Comparison of ENCODE assay signal across 1 cellular context in genomic region chr2:158191076-158191566, GRCh38.
TF ChIP-seq lines count a peak whose summit lies in the region.

No MANE protein-coding gene starts in this region.

TF ChIP-seq in HepG2, 621 proteins besides CTCF, POLR2A, EP300 and RAD21 (continued from another document and continues in another):
- TF ChIP-seq, protein P1, sequence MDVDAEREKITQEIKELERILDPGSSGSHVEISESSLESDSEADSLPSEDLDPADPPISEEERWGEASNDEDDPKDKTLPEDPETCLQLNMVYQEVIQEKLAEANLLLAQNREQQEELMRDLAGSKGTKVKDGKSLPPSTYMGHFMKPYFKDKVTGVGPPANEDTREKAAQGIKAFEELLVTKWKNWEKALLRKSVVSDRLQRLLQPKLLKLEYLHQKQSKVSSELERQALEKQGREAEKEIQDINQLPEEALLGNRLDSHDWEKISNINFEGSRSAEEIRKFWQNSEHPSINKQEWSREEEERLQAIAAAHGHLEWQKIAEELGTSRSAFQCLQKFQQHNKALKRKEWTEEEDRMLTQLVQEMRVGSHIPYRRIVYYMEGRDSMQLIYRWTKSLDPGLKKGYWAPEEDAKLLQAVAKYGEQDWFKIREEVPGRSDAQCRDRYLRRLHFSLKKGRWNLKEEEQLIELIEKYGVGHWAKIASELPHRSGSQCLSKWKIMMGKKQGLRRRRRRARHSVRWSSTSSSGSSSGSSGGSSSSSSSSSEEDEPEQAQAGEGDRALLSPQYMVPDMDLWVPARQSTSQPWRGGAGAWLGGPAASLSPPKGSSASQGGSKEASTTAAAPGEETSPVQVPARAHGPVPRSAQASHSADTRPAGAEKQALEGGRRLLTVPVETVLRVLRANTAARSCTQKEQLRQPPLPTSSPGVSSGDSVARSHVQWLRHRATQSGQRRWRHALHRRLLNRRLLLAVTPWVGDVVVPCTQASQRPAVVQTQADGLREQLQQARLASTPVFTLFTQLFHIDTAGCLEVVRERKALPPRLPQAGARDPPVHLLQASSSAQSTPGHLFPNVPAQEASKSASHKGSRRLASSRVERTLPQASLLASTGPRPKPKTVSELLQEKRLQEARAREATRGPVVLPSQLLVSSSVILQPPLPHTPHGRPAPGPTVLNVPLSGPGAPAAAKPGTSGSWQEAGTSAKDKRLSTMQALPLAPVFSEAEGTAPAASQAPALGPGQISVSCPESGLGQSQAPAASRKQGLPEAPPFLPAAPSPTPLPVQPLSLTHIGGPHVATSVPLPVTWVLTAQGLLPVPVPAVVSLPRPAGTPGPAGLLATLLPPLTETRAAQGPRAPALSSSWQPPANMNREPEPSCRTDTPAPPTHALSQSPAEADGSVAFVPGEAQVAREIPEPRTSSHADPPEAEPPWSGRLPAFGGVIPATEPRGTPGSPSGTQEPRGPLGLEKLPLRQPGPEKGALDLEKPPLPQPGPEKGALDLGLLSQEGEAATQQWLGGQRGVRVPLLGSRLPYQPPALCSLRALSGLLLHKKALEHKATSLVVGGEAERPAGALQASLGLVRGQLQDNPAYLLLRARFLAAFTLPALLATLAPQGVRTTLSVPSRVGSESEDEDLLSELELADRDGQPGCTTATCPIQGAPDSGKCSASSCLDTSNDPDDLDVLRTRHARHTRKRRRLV (CRISPR knock-in tag; IDR thresholded peaks at IDR 0.05), result no peak
- no peak for TF ChIP-seq ZNF382 (CRISPR knock-in tag; IDR thresholded peaks at IDR 0.05; ENCODE audit: borderline replicate concordance)
- TF ChIP-seq YEATS2 (CRISPR knock-in tag; IDR thresholded peaks at IDR 0.05; ENCODE audit: borderline replicate concordance), result no peak
- TF ChIP-seq ZBTB21 (CRISPR knock-in tag; IDR thresholded peaks at IDR 0.05), result no peak
- TF ChIP-seq SSRP1 (CRISPR knock-in tag; IDR thresholded peaks at IDR 0.05), result no peak
- TF ChIP-seq ZNF337 (CRISPR knock-in tag; IDR thresholded peaks at IDR 0.05; ENCODE audit: borderline replicate concordance, low read depth), result no peak
- no peak for TF ChIP-seq MYC (CRISPR knock-in tag; IDR thresholded peaks at IDR 0.05; ENCODE audit: borderline replicate concordance)
- no peak for TF ChIP-seq CREB1 (IDR thresholded peaks at IDR 0.05)
- TF ChIP-seq CREB1 (CRISPR knock-in tag; IDR thresholded peaks at IDR 0.05), result peak; percentile 68
- TF ChIP-seq SRSF9 (IDR thresholded peaks at IDR 0.05; ENCODE audit: borderline replicate concordance, insufficient read depth, low read depth, low read length, poor library complexity, severe bottlenecking), result no peak
- TF ChIP-seq, protein P2, sequence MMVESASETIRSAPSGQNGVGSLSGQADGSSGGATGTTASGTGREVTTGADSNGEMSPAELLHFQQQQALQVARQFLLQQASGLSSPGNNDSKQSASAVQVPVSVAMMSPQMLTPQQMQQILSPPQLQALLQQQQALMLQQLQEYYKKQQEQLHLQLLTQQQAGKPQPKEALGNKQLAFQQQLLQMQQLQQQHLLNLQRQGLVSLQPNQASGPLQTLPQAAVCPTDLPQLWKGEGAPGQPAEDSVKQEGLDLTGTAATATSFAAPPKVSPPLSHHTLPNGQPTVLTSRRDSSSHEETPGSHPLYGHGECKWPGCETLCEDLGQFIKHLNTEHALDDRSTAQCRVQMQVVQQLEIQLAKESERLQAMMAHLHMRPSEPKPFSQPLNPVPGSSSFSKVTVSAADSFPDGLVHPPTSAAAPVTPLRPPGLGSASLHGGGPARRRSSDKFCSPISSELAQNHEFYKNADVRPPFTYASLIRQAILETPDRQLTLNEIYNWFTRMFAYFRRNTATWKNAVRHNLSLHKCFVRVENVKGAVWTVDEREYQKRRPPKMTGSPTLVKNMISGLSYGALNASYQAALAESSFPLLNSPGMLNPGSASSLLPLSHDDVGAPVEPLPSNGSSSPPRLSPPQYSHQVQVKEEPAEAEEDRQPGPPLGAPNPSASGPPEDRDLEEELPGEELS (CRISPR knock-in tag; IDR thresholded peaks at IDR 0.05), result peak; percentile 88
- TF ChIP-seq NFYB (CRISPR knock-in tag; IDR thresholded peaks at IDR 0.05), result no peak
- no peak for TF ChIP-seq ZFAT (CRISPR knock-in tag; conservative IDR thresholded peaks at IDR 0.05)
- TF ChIP-seq HNRNPK (IDR thresholded peaks at IDR 0.05; ENCODE audit: low read depth, low read length, poor library complexity, severe bottlenecking), result no peak
- no peak for TF ChIP-seq ZFP62 (CRISPR knock-in tag; IDR thresholded peaks at IDR 0.05)
- TF ChIP-seq ZNF562 (CRISPR knock-in tag; IDR thresholded peaks at IDR 0.05; ENCODE audit: borderline replicate concordance), result no peak
- TF ChIP-seq SETDB1 (CRISPR knock-in tag; IDR thresholded peaks at IDR 0.05; ENCODE audit: borderline replicate concordance), result no peak
- TF ChIP-seq CBFB (CRISPR knock-in tag; IDR thresholded peaks at IDR 0.05), result 0 out of 2 replicates have a peak, but pooled peaks have one; percentile 68
- peak; percentile 36; the same call in 1 of the 2 replicates for TF ChIP-seq MYPOP (CRISPR knock-in tag; IDR thresholded peaks at IDR 0.05)
- TF ChIP-seq KLF11 (CRISPR knock-in tag; IDR thresholded peaks at IDR 0.05), result 0 out of 2 replicates have a peak, but pooled peaks have one; percentile 33
- peak; percentile 94 for TF ChIP-seq NCOA2 (CRISPR knock-in tag; IDR thresholded peaks at IDR 0.05)
- TF ChIP-seq, protein P3, sequence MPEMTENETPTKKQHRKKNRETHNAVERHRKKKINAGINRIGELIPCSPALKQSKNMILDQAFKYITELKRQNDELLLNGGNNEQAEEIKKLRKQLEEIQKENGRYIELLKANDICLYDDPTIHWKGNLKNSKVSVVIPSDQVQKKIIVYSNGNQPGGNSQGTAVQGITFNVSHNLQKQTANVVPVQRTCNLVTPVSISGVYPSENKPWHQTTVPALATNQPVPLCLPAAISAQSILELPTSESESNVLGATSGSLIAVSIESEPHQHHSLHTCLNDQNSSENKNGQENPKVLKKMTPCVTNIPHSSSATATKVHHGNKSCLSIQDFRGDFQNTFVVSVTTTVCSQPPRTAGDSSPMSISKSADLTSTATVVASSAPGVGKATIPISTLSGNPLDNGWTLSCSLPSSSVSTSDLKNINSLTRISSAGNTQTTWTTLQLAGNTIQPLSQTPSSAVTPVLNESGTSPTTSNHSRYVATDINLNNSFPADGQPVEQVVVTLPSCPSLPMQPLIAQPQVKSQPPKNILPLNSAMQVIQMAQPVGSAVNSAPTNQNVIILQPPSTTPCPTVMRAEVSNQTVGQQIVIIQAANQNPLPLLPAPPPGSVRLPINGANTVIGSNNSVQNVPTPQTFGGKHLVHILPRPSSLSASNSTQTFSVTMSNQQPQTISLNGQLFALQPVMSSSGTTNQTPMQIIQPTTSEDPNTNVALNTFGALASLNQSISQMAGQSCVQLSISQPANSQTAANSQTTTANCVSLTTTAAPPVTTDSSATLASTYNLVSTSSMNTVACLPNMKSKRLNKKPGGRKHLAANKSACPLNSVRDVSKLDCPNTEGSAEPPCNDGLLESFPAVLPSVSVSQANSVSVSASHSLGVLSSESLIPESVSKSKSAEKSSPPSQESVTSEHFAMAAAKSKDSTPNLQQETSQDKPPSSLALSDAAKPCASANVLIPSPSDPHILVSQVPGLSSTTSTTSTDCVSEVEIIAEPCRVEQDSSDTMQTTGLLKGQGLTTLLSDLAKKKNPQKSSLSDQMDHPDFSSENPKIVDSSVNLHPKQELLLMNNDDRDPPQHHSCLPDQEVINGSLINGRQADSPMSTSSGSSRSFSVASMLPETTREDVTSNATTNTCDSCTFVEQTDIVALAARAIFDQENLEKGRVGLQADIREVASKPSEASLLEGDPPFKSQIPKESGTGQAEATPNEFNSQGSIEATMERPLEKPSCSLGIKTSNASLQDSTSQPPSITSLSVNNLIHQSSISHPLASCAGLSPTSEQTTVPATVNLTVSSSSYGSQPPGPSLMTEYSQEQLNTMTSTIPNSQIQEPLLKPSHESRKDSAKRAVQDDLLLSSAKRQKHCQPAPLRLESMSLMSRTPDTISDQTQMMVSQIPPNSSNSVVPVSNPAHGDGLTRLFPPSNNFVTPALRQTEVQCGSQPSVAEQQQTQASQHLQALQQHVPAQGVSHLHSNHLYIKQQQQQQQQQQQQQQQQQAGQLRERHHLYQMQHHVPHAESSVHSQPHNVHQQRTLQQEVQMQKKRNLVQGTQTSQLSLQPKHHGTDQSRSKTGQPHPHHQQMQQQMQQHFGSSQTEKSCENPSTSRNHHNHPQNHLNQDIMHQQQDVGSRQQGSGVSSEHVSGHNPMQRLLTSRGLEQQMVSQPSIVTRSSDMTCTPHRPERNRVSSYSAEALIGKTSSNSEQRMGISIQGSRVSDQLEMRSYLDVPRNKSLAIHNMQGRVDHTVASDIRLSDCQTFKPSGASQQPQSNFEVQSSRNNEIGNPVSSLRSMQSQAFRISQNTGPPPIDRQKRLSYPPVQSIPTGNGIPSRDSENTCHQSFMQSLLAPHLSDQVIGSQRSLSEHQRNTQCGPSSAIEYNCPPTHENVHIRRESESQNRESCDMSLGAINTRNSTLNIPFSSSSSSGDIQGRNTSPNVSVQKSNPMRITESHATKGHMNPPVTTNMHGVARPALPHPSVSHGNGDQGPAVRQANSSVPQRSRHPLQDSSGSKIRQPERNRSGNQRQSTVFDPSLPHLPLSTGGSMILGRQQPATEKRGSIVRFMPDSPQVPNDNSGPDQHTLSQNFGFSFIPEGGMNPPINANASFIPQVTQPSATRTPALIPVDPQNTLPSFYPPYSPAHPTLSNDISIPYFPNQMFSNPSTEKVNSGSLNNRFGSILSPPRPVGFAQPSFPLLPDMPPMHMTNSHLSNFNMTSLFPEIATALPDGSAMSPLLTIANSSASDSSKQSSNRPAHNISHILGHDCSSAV (CRISPR knock-in tag; IDR thresholded peaks at IDR 0.05; ENCODE audit: borderline replicate concordance), result no peak
- TF ChIP-seq SATB2 (CRISPR knock-in tag; IDR thresholded peaks at IDR 0.05), result peak; percentile 78; the same call in 1 of the 2 replicates
- TF ChIP-seq, protein P4, sequence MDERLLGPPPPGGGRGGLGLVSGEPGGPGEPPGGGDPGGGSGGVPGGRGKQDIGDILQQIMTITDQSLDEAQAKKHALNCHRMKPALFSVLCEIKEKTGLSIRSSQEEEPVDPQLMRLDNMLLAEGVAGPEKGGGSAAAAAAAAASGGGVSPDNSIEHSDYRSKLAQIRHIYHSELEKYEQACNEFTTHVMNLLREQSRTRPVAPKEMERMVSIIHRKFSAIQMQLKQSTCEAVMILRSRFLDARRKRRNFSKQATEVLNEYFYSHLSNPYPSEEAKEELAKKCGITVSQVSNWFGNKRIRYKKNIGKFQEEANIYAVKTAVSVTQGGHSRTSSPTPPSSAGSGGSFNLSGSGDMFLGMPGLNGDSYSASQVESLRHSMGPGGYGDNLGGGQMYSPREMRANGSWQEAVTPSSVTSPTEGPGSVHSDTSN (CRISPR knock-in tag; IDR thresholded peaks at IDR 0.05), result no peak
- TF ChIP-seq KDM2A (CRISPR knock-in tag; IDR thresholded peaks at IDR 0.05; ENCODE audit: borderline replicate concordance, low read depth), result no peak
- no peak; the same call in 1 of the 2 replicates for TF ChIP-seq HOXA5 (CRISPR knock-in tag; IDR thresholded peaks at IDR 0.05)
- TF ChIP-seq FOXC1 (CRISPR knock-in tag; IDR thresholded peaks at IDR 0.05; ENCODE audit: borderline replicate concordance), result no peak
- TF ChIP-seq SNAPC2 (CRISPR knock-in tag; IDR thresholded peaks at IDR 0.05), result no peak
- no peak for TF ChIP-seq ZBTB4 (CRISPR knock-in tag; IDR thresholded peaks at IDR 0.05; ENCODE audit: borderline replicate concordance)
- TF ChIP-seq ZNF572 (CRISPR knock-in tag; IDR thresholded peaks at IDR 0.05), result no peak
- no peak for TF ChIP-seq ZNF251 (CRISPR knock-in tag; IDR thresholded peaks at IDR 0.05)
- TF ChIP-seq HNRNPL (IDR thresholded peaks at IDR 0.05; ENCODE audit: low read depth, low read length), result no peak
- TF ChIP-seq CBX1 (IDR thresholded peaks at IDR 0.05; ENCODE audit: low read depth), result no peak
- no peak for TF ChIP-seq ZNF160 (CRISPR knock-in tag; IDR thresholded peaks at IDR 0.05)
- no peak for TF ChIP-seq NR3C1 (CRISPR knock-in tag; IDR thresholded peaks at IDR 0.05)
- no peak for TF ChIP-seq HOXA9 (CRISPR knock-in tag; IDR thresholded peaks at IDR 0.05; ENCODE audit: borderline replicate concordance)
- peak; percentile 95 for TF ChIP-seq CREM (IDR thresholded peaks at IDR 0.05)
- TF ChIP-seq CREM (CRISPR knock-in tag; IDR thresholded peaks at IDR 0.05), result no peak
- no peak for TF ChIP-seq CAMTA2 (CRISPR knock-in tag; IDR thresholded peaks at IDR 0.05; ENCODE audit: borderline replicate concordance)
- TF ChIP-seq ZNF143 (CRISPR knock-in tag; IDR thresholded peaks at IDR 0.05), result no peak
- TF ChIP-seq MED8 (CRISPR knock-in tag; IDR thresholded peaks at IDR 0.05; ENCODE audit: insufficient replicate concordance), result no peak
- no peak for TF ChIP-seq ATF7-NPFF (CRISPR knock-in tag; IDR thresholded peaks at IDR 0.05; ENCODE audit: low read depth)
- peak; percentile 80; the same call in 1 of the 2 replicates for TF ChIP-seq ZNF816 (CRISPR knock-in tag; IDR thresholded peaks at IDR 0.05; ENCODE audit: borderline replicate concordance)
- TF ChIP-seq ZNF557 (CRISPR knock-in tag; IDR thresholded peaks at IDR 0.05), result no peak
- no peak for TF ChIP-seq KLF13 (CRISPR knock-in tag; IDR thresholded peaks at IDR 0.05)
- no peak for TF ChIP-seq ZNF367 (CRISPR knock-in tag; IDR thresholded peaks at IDR 0.05; ENCODE audit: borderline replicate concordance)
